In genomic region chr2:24827321-24828261, GRCh38 we compare ENCODE assay signal across 8 cellular contexts. TPM values are rescaled to one million over a fixed set of nuclear protein-coding genes. Genes with fewer than 3 reads are reported as not detected.
DNase-seq lines count a peak whose midpoint lies in the region; ATAC-seq and TF ChIP-seq lines count a peak whose summit lies in the region.

No MANE protein-coding gene starts in this region.

- no peaks in the 10 kb centered on the region for H3K27me3 ChIP-seq in sigmoid colon

- TF ChIP-seq EP300 in sigmoid colon (IDR thresholded peaks at IDR 0.05), result no peak

- no peak for TF ChIP-seq POLR2A in sigmoid colon (IDR thresholded peaks at IDR 0.05)

- DNase-seq in GM03348 (ENCODE audit: low spot score), result peak; percentile 93
- DNase-seq in NCI-H187 (lab: John Stamatoyannopoulos, UW), result peak; percentile 72 to 86
- DNase-seq in T-helper 2 cell treated with Interferon-gamma antibody and Interleukin-4, amounts not matched to agents 5 μg/mL and 100 μg/mL, for 36 hours (ENCODE audit: low spot score), result peak; percentile 59
- peak in 56 of 58 donors; percentile 16 to 91 (median 74) for DNase-seq in anterior cingulate cortex (lab: John Stamatoyannopoulos, UW)
- peak; percentile 95 for DNase-seq in hepatic stellate cell (ENCODE audit: low spot score)
- DNase-seq in sigmoid colon, result peak; percentile 91

- H3K27ac ChIP-seq in sigmoid colon, result no peak overlapping the region

- 36 to 53% methylated on average over 31 of the region's 31 CpGs for WGBS in sigmoid colon, 2 donors

- H3K27ac Mint-ChIP-seq in T-helper 2 cell treated with Interferon-gamma antibody and Interleukin-4, amounts not matched to agents 5 μg/mL and 100 μg/mL, for 36 hours, result peak overlapping the region; percentile 44

- no peaks in the 10 kb centered on the region for H3K9me3 Mint-ChIP-seq in T-helper 2 cell treated with Interferon-gamma antibody and Interleukin-4, amounts not matched to agents 5 μg/mL and 100 μg/mL, for 36 hours

- peaks cover 27% of the 10 kb centered on the region for H3K36me3 Mint-ChIP-seq in T-helper 2 cell treated with Interferon-gamma antibody and Interleukin-4, amounts not matched to agents 5 μg/mL and 100 μg/mL, for 36 hours (ENCODE audit: low read depth)

- peak; percentile 72 to 90 (median 85) for TF ChIP-seq CTCF in sigmoid colon (IDR thresholded peaks at IDR 0.05)

- H3K4me3 ChIP-seq in sigmoid colon, result no peak overlapping the region

- H3K9me3 ChIP-seq in sigmoid colon, result no peaks in the 10 kb centered on the region

- H3K27me3 Mint-ChIP-seq in T-helper 2 cell treated with Interferon-gamma antibody and Interleukin-4, amounts not matched to agents 5 μg/mL and 100 μg/mL, for 36 hours (ENCODE audit: low read depth), result no peaks in the 10 kb centered on the region

- intact Hi-C loops in sigmoid colon (cut with DNase I), result loop anchor here (1.0 kb wide), 1 partner anchor 417 kb away; no protein-coding TSS in a partner anchor

- peaks cover 17% of the 10 kb centered on the region for H3K4me1 Mint-ChIP-seq in T-helper 2 cell treated with Interferon-gamma antibody and Interleukin-4, amounts not matched to agents 5 μg/mL and 100 μg/mL, for 36 hours (ENCODE audit: low read depth)

- H3K4me1 ChIP-seq in sigmoid colon, result peaks cover 0 to 10% (median 8%) of the 10 kb centered on the region in 4 donors

- ATAC-seq in HG02571 (IDR thresholded peaks at IDR 0.05; ENCODE audit: unreplicated experiment), result peak; percentile 73
- no peak for ATAC-seq in GM18873 (IDR thresholded peaks at IDR 0.05; ENCODE audit: low FRiP score, unreplicated experiment)

- H3K36me3 ChIP-seq in sigmoid colon, result no peaks in the 10 kb centered on the region

- no peak overlapping the region for H3K4me3 Mint-ChIP-seq in T-helper 2 cell treated with Interferon-gamma antibody and Interleukin-4, amounts not matched to agents 5 μg/mL and 100 μg/mL, for 36 hours

RNA-seq across cellular contexts. Expression of gene CENPO, which starts 34.4 kb away (rescaled TPM):
- 1 to 10 TPM in 2 of 4 donors, under 1 TPM in 2; 0.49 to 5.7 (median 1.7) TPM for total RNA-seq in sigmoid colon
- polyA plus RNA-seq in sigmoid colon, result 10 to 100 TPM in 1 of 3 donors, 1 to 10 TPM in 2; 4.9 to 10.4 (median 6.0) TPM

RNA-seq across cellular contexts. Expression of gene PTRHD1, which starts 34.4 kb away (rescaled TPM):
- total RNA-seq in sigmoid colon, result 10 to 100 TPM; 10.5 to 36.0 (median 14.2) TPM
- 10 to 100 TPM; 35.5 to 56.4 (median 55.3) TPM for polyA plus RNA-seq in sigmoid colon
